ENCODE assay signal across 8 cellular contexts in the genomic region with DNA sequence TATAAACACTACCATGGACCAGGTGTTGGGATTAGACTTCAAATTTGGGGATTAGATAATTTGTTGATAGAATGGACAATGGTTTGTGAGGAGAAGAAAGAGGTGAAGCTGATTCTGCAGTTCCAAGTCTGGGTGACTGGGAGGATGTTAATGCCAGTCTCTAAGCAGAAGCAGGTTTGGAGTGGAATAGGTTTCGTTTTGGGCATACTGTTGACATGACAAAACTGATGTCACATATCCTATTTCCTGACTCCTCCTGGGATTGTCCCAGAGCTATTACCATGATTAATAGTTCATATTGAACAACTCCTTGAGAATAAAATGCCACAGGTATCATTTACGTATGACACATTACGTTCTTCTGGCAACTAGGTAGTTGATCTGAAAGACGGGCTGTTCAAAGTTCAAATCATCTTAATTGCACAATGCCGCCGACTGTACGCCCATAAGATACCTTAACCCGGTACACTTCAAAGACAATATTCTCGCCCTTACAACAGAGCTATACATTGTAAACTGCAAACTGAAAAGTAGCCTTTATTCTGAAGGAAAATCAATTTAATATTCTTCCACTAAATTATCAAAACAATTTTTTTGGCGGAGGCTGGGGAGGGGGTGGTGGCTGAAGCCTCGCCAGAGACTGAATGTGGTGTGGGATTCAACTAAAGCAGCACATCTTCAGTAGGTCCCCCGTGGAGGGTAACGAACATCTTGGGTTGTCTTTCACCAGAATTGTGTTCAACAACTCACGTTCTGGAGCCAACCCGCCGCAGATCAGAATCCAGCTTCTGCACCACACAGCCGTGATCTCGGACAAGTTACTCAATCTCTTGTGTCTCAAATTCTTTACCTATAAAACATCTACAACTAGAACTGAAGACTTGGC. TPM values are rescaled to one million over a fixed set of nuclear protein-coding genes. Genes with fewer than 3 reads are reported as not detected.
DNase-seq lines count a peak whose midpoint lies in the region; ATAC-seq and TF ChIP-seq lines count a peak whose summit lies in the region.

No MANE protein-coding gene starts in this region.

- H3K9me3 ChIP-seq in DOHH2 (ENCODE audit: control insufficient read depth, insufficient read depth, low read length) (no peaks in the 10 kb centered on the region), neural cell (ENCODE audit: low read length) (no peaks in the 10 kb centered on the region)

- peaks cover 29% of the 10 kb centered on the region for H3K36me3 ChIP-seq in DOHH2 (ENCODE audit: control insufficient read depth, low read length)
- H3K36me3 ChIP-seq in neural cell (ENCODE audit: insufficient read depth, low read length): no peaks in the 10 kb centered on the region

- H3K79me2 ChIP-seq in DOHH2 (ENCODE audit: control insufficient read depth, low read length): peaks cover 35% of the 10 kb centered on the region
- H3K79me2 ChIP-seq in neural cell (replicated peaks; ENCODE audit: insufficient read depth, low read length): peaks cover 33% of the 10 kb centered on the region

- H3K4me3 ChIP-seq in DOHH2 (ENCODE audit: low read length) (peak overlapping the region; percentile 88), neural cell (ENCODE audit: low read length) (peak overlapping the region; percentile 95)

- H3K27me3 ChIP-seq in DOHH2 (ENCODE audit: control insufficient read depth, low read length) (no peaks in the 10 kb centered on the region), neural cell (ENCODE audit: insufficient read depth, low read depth, low read length) (no peaks in the 10 kb centered on the region)

- TF ChIP-seq EP300 in neural cell (conservative IDR thresholded peaks at IDR 0.05; ENCODE audit: poor library complexity, severe bottlenecking): no peak

- H2AFZ ChIP-seq in neural cell (ENCODE audit: low read depth, low read length): peak overlapping the region; percentile 100

- H4K20me1 ChIP-seq in DOHH2 (ENCODE audit: control insufficient read depth, insufficient read depth, low read depth, low read length) (peaks cover 8% of the 10 kb centered on the region; the same call in 1 of the 2 replicates), neural cell (ENCODE audit: insufficient read depth) (no peaks in the 10 kb centered on the region)

- H3F3A ChIP-seq in DOHH2 (ENCODE audit: control insufficient read depth, insufficient read depth): no peaks in the 10 kb centered on the region
- H3F3A ChIP-seq in neural cell (ENCODE audit: insufficient read depth, low read length, poor library complexity, severe bottlenecking): no peaks in the 10 kb centered on the region

- DNase-seq in NOMO-1 treated with DMSO at 0.1 percent for 48 hours (lab: John Stamatoyannopoulos, UW; ENCODE audit: unreplicated experiment) (peak; percentile 53), dermis blood vessel endothelial cell (peak; percentile 4), DMS 273 (lab: John Stamatoyannopoulos, UW; ENCODE audit: unreplicated experiment) (no peak)
- no peak for DNase-seq in effector CD4-positive, alpha-beta T cell
- DNase-seq in stimulated activated CD4-positive, alpha-beta T cell treated with anti-CD3 and anti-CD28 coated beads, Interleukin-2, amount 100 ng/mL, for 48 hours: no peak

- H3K27ac ChIP-seq in DOHH2 (ENCODE audit: low read depth, low read length) (no peak overlapping the region), neural cell (ENCODE audit: low read length) (peak overlapping the region; percentile 97)

- H3K4me1 ChIP-seq in DOHH2 (ENCODE audit: control insufficient read depth, low read length): peaks cover 24% of the 10 kb centered on the region

- H3K4me2 ChIP-seq in DOHH2 (ENCODE audit: low read length) (peak overlapping the region; percentile 74), neural cell (ENCODE audit: low read length) (peak overlapping the region; percentile 53)

- TF ChIP-seq RAD21 in neural cell (conservative IDR thresholded peaks at IDR 0.05): no peak

- no peak for TF ChIP-seq CTCF in DOHH2 (IDR thresholded peaks at IDR 0.05; ENCODE audit: low read depth, low read length, poor library complexity, severe bottlenecking)
- no peak for TF ChIP-seq CTCF in neural cell (IDR thresholded peaks at IDR 0.05; ENCODE audit: poor library complexity, severe bottlenecking)

- H3K9ac ChIP-seq in neural cell (ENCODE audit: low read length): peak overlapping the region; percentile 96

- no peaks in the 10 kb centered on the region for H3K9me2 ChIP-seq in DOHH2 (replicated peaks; ENCODE audit: control insufficient read depth, low read length)
- no peaks in the 10 kb centered on the region for H3K9me2 ChIP-seq in neural cell (ENCODE audit: insufficient read depth, low read length)

- ATAC-seq in HG03159 (IDR thresholded peaks at IDR 0.05; ENCODE audit: unreplicated experiment): no peak

TF ChIP-seq in neural cell, 6 proteins besides CTCF, POLR2A, EP300 and RAD21:
- no peak for TF ChIP-seq MXI1 (conservative IDR thresholded peaks at IDR 0.05; ENCODE audit: poor library complexity, severe bottlenecking)
- no peak for TF ChIP-seq TAF1 (IDR thresholded peaks at IDR 0.05; ENCODE audit: low read depth)
- no peak for TF ChIP-seq EZH2 (IDR thresholded peaks at IDR 0.05; ENCODE audit: borderline replicate concordance, insufficient read depth, low read length, poor library complexity, severe bottlenecking)
- TF ChIP-seq, protein P1, sequence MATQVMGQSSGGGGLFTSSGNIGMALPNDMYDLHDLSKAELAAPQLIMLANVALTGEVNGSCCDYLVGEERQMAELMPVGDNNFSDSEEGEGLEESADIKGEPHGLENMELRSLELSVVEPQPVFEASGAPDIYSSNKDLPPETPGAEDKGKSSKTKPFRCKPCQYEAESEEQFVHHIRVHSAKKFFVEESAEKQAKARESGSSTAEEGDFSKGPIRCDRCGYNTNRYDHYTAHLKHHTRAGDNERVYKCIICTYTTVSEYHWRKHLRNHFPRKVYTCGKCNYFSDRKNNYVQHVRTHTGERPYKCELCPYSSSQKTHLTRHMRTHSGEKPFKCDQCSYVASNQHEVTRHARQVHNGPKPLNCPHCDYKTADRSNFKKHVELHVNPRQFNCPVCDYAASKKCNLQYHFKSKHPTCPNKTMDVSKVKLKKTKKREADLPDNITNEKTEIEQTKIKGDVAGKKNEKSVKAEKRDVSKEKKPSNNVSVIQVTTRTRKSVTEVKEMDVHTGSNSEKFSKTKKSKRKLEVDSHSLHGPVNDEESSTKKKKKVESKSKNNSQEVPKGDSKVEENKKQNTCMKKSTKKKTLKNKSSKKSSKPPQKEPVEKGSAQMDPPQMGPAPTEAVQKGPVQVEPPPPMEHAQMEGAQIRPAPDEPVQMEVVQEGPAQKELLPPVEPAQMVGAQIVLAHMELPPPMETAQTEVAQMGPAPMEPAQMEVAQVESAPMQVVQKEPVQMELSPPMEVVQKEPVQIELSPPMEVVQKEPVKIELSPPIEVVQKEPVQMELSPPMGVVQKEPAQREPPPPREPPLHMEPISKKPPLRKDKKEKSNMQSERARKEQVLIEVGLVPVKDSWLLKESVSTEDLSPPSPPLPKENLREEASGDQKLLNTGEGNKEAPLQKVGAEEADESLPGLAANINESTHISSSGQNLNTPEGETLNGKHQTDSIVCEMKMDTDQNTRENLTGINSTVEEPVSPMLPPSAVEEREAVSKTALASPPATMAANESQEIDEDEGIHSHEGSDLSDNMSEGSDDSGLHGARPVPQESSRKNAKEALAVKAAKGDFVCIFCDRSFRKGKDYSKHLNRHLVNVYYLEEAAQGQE (IDR thresholded peaks at IDR 0.05; ENCODE audit: borderline replicate concordance): no peak
- no peak for TF ChIP-seq POLR2AphosphoS5 (IDR thresholded peaks at IDR 0.05)

RNA-seq across cellular contexts. Expression of a gene that starts 1.2 kb away (rescaled TPM):
- 92.1 and 110 TPM in 2 replicates for total RNA-seq in dermis blood vessel endothelial cell
- polyA plus RNA-seq in neural cell: 47.2 and 54.0 TPM in 2 replicates
- 100 and 111 TPM in 2 replicates for polyA minus RNA-seq in neural cell

RNA-seq across cellular contexts. Expression of a gene that starts 11.6 kb away (rescaled TPM):
- total RNA-seq in dermis blood vessel endothelial cell: 0.19 TPM in 1 of 2 replicates, not detected in the other
- polyA plus RNA-seq in neural cell: 1.0 and 4.3 TPM in 2 replicates
- polyA minus RNA-seq in neural cell: 1.7 and 1.9 TPM in 2 replicates

Comparison
In these comparisons a context has a peak if more than half of its experiments do, and no peak if none do; other contexts are left out.
1. DNase-seq: peak in NOMO-1 treated with DMSO at 0.1 percent for 48 hours (single experiment) and dermis blood vessel endothelial cell (single experiment); none in effector CD4-positive, alpha-beta T cell (single experiment), DMS 273 (single experiment) and stimulated activated CD4-positive, alpha-beta T cell treated with anti-CD3 and anti-CD28 coated beads, Interleukin-2, amount 100 ng/mL, for 48 hours (0 of 2).